ENCODE assay signal across 22 cellular contexts in genomic region chr10:110033724-110034235, GRCh38. TPM values are rescaled to one million over a fixed set of nuclear protein-coding genes. Genes with fewer than 3 reads are reported as not detected.
DNase-seq lines count a peak whose midpoint lies in the region; ATAC-seq and TF ChIP-seq lines count a peak whose summit lies in the region.
"Had no signal": no experiment of that assay in that cellular context is flagged by ENCODE, and none has a peak within 500 bp of the region (broad histone marks: within the 10 kb centered on the region; RNA-seq: fewer than 3 reads in every experiment).

No MANE protein-coding gene starts in this region.

- in situ Hi-C loops in mammary epithelial cell (cut with MboI; ENCODE audit: low sequenced_read_pairs in 2 of 2) = no loop called here

- H3K9me3 ChIP-seq in breast epithelium = no peaks in the 10 kb centered on the region
- no peaks in the 10 kb centered on the region for H3K9me3 ChIP-seq in mammary epithelial cell (replicated peaks; ENCODE audit: insufficient read depth, low read length)
- H3K9me3 ChIP-seq in hepatocyte (ENCODE audit: low read depth) = no peaks in the 10 kb centered on the region
- no peaks in the 10 kb centered on the region for H3K9me3 ChIP-seq in smooth muscle cell (replicated peaks; ENCODE audit: low read depth)
- H3K9me3 ChIP-seq in neural progenitor cell (ENCODE audit: low read depth) = no peaks in the 10 kb centered on the region
- H3K9me3 ChIP-seq: pancreas had no signal

- H3K4me2 ChIP-seq in mammary epithelial cell (ENCODE audit: insufficient read depth, low read depth, low read length) (no peak overlapping the region), hepatocyte (peak overlapping the region; percentile 4), smooth muscle cell (peak overlapping the region; percentile 76), neural progenitor cell (no peak overlapping the region)

- TF ChIP-seq CTCF in breast epithelium (IDR thresholded peaks at IDR 0.05) (no peak), mammary epithelial cell (conservative IDR thresholded peaks at IDR 0.05 in 1 of 2, IDR thresholded peaks at IDR 0.05 in 1 of 2; ENCODE audit: extremely low read depth in 1 of 2, insufficient read depth in 1 of 2, low read depth in 1 of 2, low read length in 2 of 2) (no peak), hepatocyte (IDR thresholded peaks at IDR 0.05; ENCODE audit: poor library complexity) (no peak), smooth muscle cell (IDR thresholded peaks at IDR 0.05; ENCODE audit: borderline replicate concordance, insufficient read depth, poor library complexity, severe bottlenecking) (no peak), osteocyte (IDR thresholded peaks at IDR 0.05) (no peak), neural progenitor cell (IDR thresholded peaks at IDR 0.05) (no peak)

- H3K27me3 ChIP-seq in breast epithelium (no peaks in the 10 kb centered on the region), mammary epithelial cell (ENCODE audit: insufficient read depth, low read length) (no peaks in the 10 kb centered on the region), hepatocyte (no peaks in the 10 kb centered on the region), smooth muscle cell (ENCODE audit: low read depth) (no peaks in the 10 kb centered on the region), neural progenitor cell (no peaks in the 10 kb centered on the region)
- H3K27me3 ChIP-seq: pancreas had no signal

- no peaks in the 10 kb centered on the region for H3K36me3 Mint-ChIP-seq in activated T-helper 17 cell treated with anti-CD3 and anti-CD28 coated beads, Interleukin-2, amount 50 U/mL, for 72 hours (ENCODE audit: low read depth)
- H3K36me3 Mint-ChIP-seq in osteocyte (ENCODE audit: unreplicated experiment) (peaks cover 2% of the 10 kb centered on the region), neural progenitor cell (no peaks in the 10 kb centered on the region)
- H3K36me3 Mint-ChIP-seq: WTC11 had no signal

- H3K9me3 Mint-ChIP-seq in activated T-helper 17 cell treated with anti-CD3 and anti-CD28 coated beads, Interleukin-2, amount 50 U/mL, for 72 hours = no peaks in the 10 kb centered on the region
- H3K9me3 Mint-ChIP-seq in osteocyte (ENCODE audit: unreplicated experiment) (no peaks in the 10 kb centered on the region), neural progenitor cell (no peaks in the 10 kb centered on the region)
- H3K9me3 Mint-ChIP-seq: activated CD4-positive, alpha-beta memory T cell treated with anti-CD3 and anti-CD28 coated beads, Interleukin-2, amount 10 ng/mL, durations not matched to agents 7 days and 5 days; activated naive CD4-positive, alpha-beta T cell treated with anti-CD3 and anti-CD28 coated beads for 36 hours; WTC11 had no signal

- BruUV-seq in mammary epithelial cell (replicated peaks; lab: Mats Ljungman, UMichigan) = no TSS peak

- H3K4me3 Mint-ChIP-seq in activated T-helper 17 cell treated with anti-CD3 and anti-CD28 coated beads, Interleukin-2, amount 50 U/mL, for 72 hours = peak overlapping the region; percentile 7
- H3K4me3 Mint-ChIP-seq in osteocyte (ENCODE audit: unreplicated experiment) (no peak overlapping the region), neural progenitor cell (no peak overlapping the region)
- H3K4me3 Mint-ChIP-seq: activated CD4-positive, alpha-beta memory T cell treated with anti-CD3 and anti-CD28 coated beads, Interleukin-2, amount 10 ng/mL, durations not matched to agents 7 days and 5 days; activated naive CD4-positive, alpha-beta T cell treated with anti-CD3 and anti-CD28 coated beads for 36 hours; B cell; WTC11 had no signal

- WGBS in mammary epithelial cell (ENCODE audit: low coverage, missing lambda C conversion rate) = 11% methylated on average over 2 of the region's 2 CpGs
- WGBS in hepatocyte (ENCODE audit: low lambda C conversion rate, missing lambda C conversion rate) = 37% methylated on average over 2 of the region's 2 CpGs
- 35% methylated on average over 2 of the region's 2 CpGs for WGBS in smooth muscle cell (ENCODE audit: low lambda C conversion rate)

- DNase-seq in breast epithelium (ENCODE audit: low spot score in 2 of 2) (no peak), mammary epithelial cell (no peak), hepatocyte (ENCODE audit: low spot score) (no peak), smooth muscle cell (lab: John Stamatoyannopoulos, UW; ENCODE audit: unreplicated experiment) (no peak), SKM-1 treated with dmso at 0.1 percent for 144 hours (lab: John Stamatoyannopoulos, UW; ENCODE audit: unreplicated experiment) (no peak), osteocyte (ENCODE audit: extremely low spot score, unreplicated experiment) (no peak), neural progenitor cell (ENCODE audit: low spot score) (no peak)
- DNase-seq: 8988T; activated CD4-positive, alpha-beta memory T cell treated with anti-CD3 and anti-CD28 coated beads, Interleukin-2, amount 10 ng/mL, durations not matched to agents 7 days and 5 days; activated naive CD4-positive, alpha-beta T cell treated with anti-CD3 and anti-CD28 coated beads for 36 hours; activated T-cell treated with anti-CD3 and anti-CD28 coated beads, Interleukin-2, amount 50 U/mL, for 1 hour; COR-L47; H7; NCI-H1417 treated with DMSO at 0.1 percent for 48 hours; NCI-H2171 treated with DMSO at 0.1 percent for 48 hours; stimulated activated CD4-positive, alpha-beta T cell treated with anti-CD3 and anti-CD28 coated beads, Interleukin-2, amount 100 ng/mL, for 48 hours; T-helper 2 cell had no signal

- H3F3A ChIP-seq in smooth muscle cell (ENCODE audit: low read depth) (no peaks in the 10 kb centered on the region), neural progenitor cell (ENCODE audit: low read depth) (peaks cover 4% of the 10 kb centered on the region)

- H3K4me3 ChIP-seq in breast epithelium (no peak overlapping the region), mammary epithelial cell (replicated peaks in 1 of 3; ENCODE audit: insufficient read depth in 1 of 3, low read depth in 2 of 3, low read length in 3 of 3) (peak overlapping the region in 1 of 3 experiments; percentile 6), hepatocyte (no peak overlapping the region), smooth muscle cell (no peak overlapping the region), neural progenitor cell (no peak overlapping the region)
- H3K4me3 ChIP-seq: pancreas had no signal

- H3K27ac Mint-ChIP-seq in activated T-helper 17 cell treated with anti-CD3 and anti-CD28 coated beads, Interleukin-2, amount 50 U/mL, for 72 hours = no peak overlapping the region
- H3K27ac Mint-ChIP-seq in osteocyte (ENCODE audit: unreplicated experiment) (no peak overlapping the region), neural progenitor cell (no peak overlapping the region)
- H3K27ac Mint-ChIP-seq: activated CD4-positive, alpha-beta memory T cell treated with anti-CD3 and anti-CD28 coated beads, Interleukin-2, amount 10 ng/mL, durations not matched to agents 7 days and 5 days; B cell; WTC11 had no signal

- no peak for ATAC-seq in activated T-helper 17 cell treated with anti-CD3 and anti-CD28 coated beads, Interleukin-2, amount 50 U/mL, for 72 hours (replicated peaks)
- ATAC-seq: HepG2, WTC11 had no signal

- H2AFZ ChIP-seq in mammary epithelial cell (ENCODE audit: low read depth, low read length) (no peak overlapping the region), hepatocyte (no peak overlapping the region), smooth muscle cell (ENCODE audit: low read depth) (no peak overlapping the region), neural progenitor cell (replicated peaks) (no peak overlapping the region)

- H3K27me3 Mint-ChIP-seq in activated T-helper 17 cell treated with anti-CD3 and anti-CD28 coated beads, Interleukin-2, amount 50 U/mL, for 72 hours = no peaks in the 10 kb centered on the region
- no peaks in the 10 kb centered on the region for H3K27me3 Mint-ChIP-seq in osteocyte (ENCODE audit: unreplicated experiment)
- H3K27me3 Mint-ChIP-seq in neural progenitor cell (ENCODE audit: insufficient read depth, low read depth) = no peaks in the 10 kb centered on the region
- H3K27me3 Mint-ChIP-seq: activated CD4-positive, alpha-beta memory T cell treated with anti-CD3 and anti-CD28 coated beads, Interleukin-2, amount 10 ng/mL, durations not matched to agents 7 days and 5 days; B cell had no signal

- H3K36me3 ChIP-seq in breast epithelium = no peaks in the 10 kb centered on the region
- no peaks in the 10 kb centered on the region for H3K36me3 ChIP-seq in mammary epithelial cell (ENCODE audit: insufficient read depth, low read length)
- H3K36me3 ChIP-seq in hepatocyte (replicated peaks; ENCODE audit: insufficient read depth, low read depth) = no peaks in the 10 kb centered on the region
- no peaks in the 10 kb centered on the region for H3K36me3 ChIP-seq in smooth muscle cell (ENCODE audit: low read depth)
- H3K36me3 ChIP-seq in neural progenitor cell = no peaks in the 10 kb centered on the region
- H3K36me3 ChIP-seq: pancreas had no signal

- dilution Hi-C loops in mammary epithelial cell (cut with HindIII; ENCODE audit: low sequenced_read_pairs) = no loop called here

- peaks cover 31% of the 10 kb centered on the region for H3K4me1 Mint-ChIP-seq in activated T-helper 17 cell treated with anti-CD3 and anti-CD28 coated beads, Interleukin-2, amount 50 U/mL, for 72 hours
- H3K4me1 Mint-ChIP-seq in osteocyte (ENCODE audit: unreplicated experiment) (peaks cover 26% of the 10 kb centered on the region), neural progenitor cell (peaks cover 10% of the 10 kb centered on the region)

- CTCF ChIA-PET in mammary epithelial cell (lab: Charles Lee; ENCODE audit: low non-redundant PET) = no interaction called here

- intact Hi-C loops in breast epithelium (cut with DNase I; ENCODE audit: low total_unique reads) (no loop called here), mammary epithelial cell (cut with micrococcal nuclease) (loop anchor here (2.0 kb wide), 1 partner anchor 25 kb away; no protein-coding TSS in a partner anchor)

- H3K27ac ChIP-seq in breast epithelium = peak overlapping the region; percentile 16 to 17
- no peak overlapping the region for H3K27ac ChIP-seq in mammary epithelial cell (ENCODE audit: insufficient read depth, low read depth, low read length)
- peak overlapping the region; percentile 15 for H3K27ac ChIP-seq in hepatocyte
- H3K27ac ChIP-seq in smooth muscle cell (ENCODE audit: low read depth) = peak overlapping the region; percentile 63
- no peak overlapping the region for H3K27ac ChIP-seq in neural progenitor cell

- no peak for TF ChIP-seq POLR2A in breast epithelium (IDR thresholded peaks at IDR 0.05)

- H3K4me1 ChIP-seq in breast epithelium (peaks cover 0 to 4% of the 10 kb centered on the region in 2 donors), mammary epithelial cell (ENCODE audit: insufficient read depth, low read length) (peaks cover 4% of the 10 kb centered on the region), hepatocyte (ENCODE audit: insufficient read depth) (peaks cover 34% of the 10 kb centered on the region), smooth muscle cell (ENCODE audit: low read depth) (peaks cover 26% of the 10 kb centered on the region), neural progenitor cell (peaks cover 20% of the 10 kb centered on the region)

- no peaks in the 10 kb centered on the region for H3K9me2 ChIP-seq in hepatocyte (replicated peaks; ENCODE audit: insufficient read depth)

- H3K79me2 ChIP-seq in mammary epithelial cell (ENCODE audit: insufficient read depth, low read length) = peaks cover 48% of the 10 kb centered on the region
- peaks cover 96% of the 10 kb centered on the region for H3K79me2 ChIP-seq in hepatocyte
- peaks cover 90% of the 10 kb centered on the region for H3K79me2 ChIP-seq in smooth muscle cell (ENCODE audit: low read depth)
- H3K79me2 ChIP-seq in neural progenitor cell (ENCODE audit: low read depth) = peaks cover 94% of the 10 kb centered on the region

- H4K20me1 ChIP-seq in mammary epithelial cell (ENCODE audit: insufficient read depth, low read length) (no peaks in the 10 kb centered on the region), hepatocyte (ENCODE audit: insufficient read depth, poor library complexity, severe bottlenecking) (peaks cover 15% of the 10 kb centered on the region), smooth muscle cell (ENCODE audit: low read depth) (peaks cover 92% of the 10 kb centered on the region), neural progenitor cell (ENCODE audit: low read depth) (peaks cover 46% of the 10 kb centered on the region)

- H3K9ac ChIP-seq in mammary epithelial cell (ENCODE audit: insufficient read depth, low read length) (no peak overlapping the region), smooth muscle cell (ENCODE audit: low read depth) (no peak overlapping the region), neural progenitor cell (no peak overlapping the region)

RNA-seq across cellular contexts. Expression of gene ADD3, which starts 26.0 kb away (rescaled TPM):
- total RNA-seq in breast epithelium (100 to 1,000 TPM; 208 to 458 (median 347) TPM), mammary epithelial cell (10 to 100 TPM; 24.8 to 67.5 TPM), hepatocyte (206 and 216 TPM in 2 replicates), smooth muscle cell (154 and 155 TPM in 2 replicates), osteocyte (128 and 138 TPM in 2 replicates), neural progenitor cell (ENCODE audit: low replicate concordance) (202 and 345 TPM in 2 replicates)
- polyA plus RNA-seq in mammary epithelial cell (102 TPM), hepatocyte (83.2 and 88.6 TPM in 2 replicates), smooth muscle cell (66.3 and 75.0 TPM in 2 replicates)
- 15.7 TPM for polyA minus RNA-seq in mammary epithelial cell
- 100 to 1,000 TPM; 115 to 119 TPM for total RNA-seq in activated T-helper 17 cell treated with anti-CD3 and anti-CD28 coated beads, Interleukin-2, amount 50 U/mL, for 72 hours

Comparison
In these comparisons a context has a peak if more than half of its experiments do, and no peak if none do; other contexts are left out.
1. H3K27ac ChIP-seq: peak in breast epithelium (2 of 2), hepatocyte (single experiment) and smooth muscle cell (single experiment); none in mammary epithelial cell (single experiment) and neural progenitor cell (single experiment).
2. H3K4me2 ChIP-seq: peak in hepatocyte (single experiment) and smooth muscle cell (single experiment); none in mammary epithelial cell (single experiment) and neural progenitor cell (single experiment).